ENCODE assay signal across 1 cellular context in genomic region chr6:101887532-101887931, GRCh38.
TF ChIP-seq lines count a peak whose summit lies in the region.

No MANE protein-coding gene starts in this region.

TF ChIP-seq in GM23338, 12 proteins besides CTCF, POLR2A, EP300 and RAD21:
- TF ChIP-seq ETS1 (IDR thresholded peaks at IDR 0.05) (no peak), CREB1 (CRISPR knock-in tag; IDR thresholded peaks at IDR 0.05; ENCODE audit: low read depth) (no peak), JUNB (IDR thresholded peaks at IDR 0.05; ENCODE audit: unreplicated experiment) (no peak), NANOG (IDR thresholded peaks at IDR 0.05; ENCODE audit: borderline replicate concordance) (no peak)
